In the genomic region with DNA sequence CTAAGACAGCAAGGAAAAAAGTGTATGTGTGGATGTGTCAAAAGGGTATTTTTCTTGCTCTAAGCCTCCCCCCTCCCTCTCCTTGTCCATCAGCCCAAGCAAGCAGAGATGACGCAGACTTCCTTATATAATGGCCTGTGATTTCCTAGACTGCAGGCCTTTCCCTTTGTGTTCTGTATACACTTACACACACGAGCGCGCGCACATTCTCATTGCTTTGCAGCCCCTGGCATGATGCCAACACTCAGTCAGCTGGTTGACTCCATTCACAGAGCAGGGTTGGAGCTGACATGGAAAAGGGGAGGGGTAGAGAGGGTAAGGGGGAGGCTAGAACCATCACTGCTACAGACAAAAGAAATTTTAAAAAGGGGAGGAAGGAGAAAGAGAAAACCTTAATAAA, we compare ENCODE assay signal across 8 cellular contexts. TPM values are rescaled to one million over a fixed set of nuclear protein-coding genes. Genes with fewer than 3 reads are reported as not detected.
A peak's percentile ranks its signal among the peaks of the same experiment; 100 is the strongest.
DNase-seq lines count a peak whose midpoint lies in the region; ATAC-seq and TF ChIP-seq lines count a peak whose summit lies in the region.

No MANE protein-coding gene starts in this region.

- no peak for ATAC-seq in HG02588 (IDR thresholded peaks at IDR 0.05; ENCODE audit: unreplicated experiment)
- no peak for ATAC-seq in GM19455 (IDR thresholded peaks at IDR 0.05; ENCODE audit: unreplicated experiment)

- H3K9me3 ChIP-seq in neuron (ENCODE audit: low read length) (no peaks in the 10 kb centered on the region), vagina (no peaks in the 10 kb centered on the region)

- H3K4me3 ChIP-seq in fibroblast of villous mesenchyme (ENCODE audit: low read depth, low read length) (peak overlapping the region; percentile 46), neuron (ENCODE audit: low read length) (peak overlapping the region; percentile 29), vagina (no peak overlapping the region)

- no peak for TF ChIP-seq CTCF in fibroblast of villous mesenchyme (IDR thresholded peaks at IDR 0.05; ENCODE audit: insufficient read depth, low read depth, low read length)
- no peak for TF ChIP-seq CTCF in vagina (IDR thresholded peaks at IDR 0.05)

- peaks cover 37% of the 10 kb centered on the region for H3K4me1 ChIP-seq in neuron (ENCODE audit: insufficient read depth, low read length)
- peaks cover 31% of the 10 kb centered on the region for H3K4me1 ChIP-seq in vagina

- H3K36me3 ChIP-seq in neuron (ENCODE audit: insufficient read depth, low read length), result no peaks in the 10 kb centered on the region
- no peaks in the 10 kb centered on the region for H3K36me3 ChIP-seq in vagina

- peak overlapping the region; percentile 39 for H3K27ac ChIP-seq in vagina

- H2AFZ ChIP-seq in neuron (ENCODE audit: low read depth, low read length), result no peak overlapping the region

- TF ChIP-seq POLR2A in vagina (IDR thresholded peaks at IDR 0.05), result no peak

- peak; percentile 61 for DNase-seq in DMS 273 treated with DMSO at 0.1 percent for 48 hours (lab: John Stamatoyannopoulos, UW)
- peak; percentile 100 for DNase-seq in NCI-H2081 (lab: John Stamatoyannopoulos, UW)
- peak; percentile 19 for DNase-seq in activated CD8-positive, alpha-beta memory T cell treated with anti-CD3 and anti-CD28 coated beads, Interleukin-2, amount 50 U/mL, for 1 hour (ENCODE audit: extremely low read depth)
- peak; percentile 90 for DNase-seq in fibroblast of villous mesenchyme (ENCODE audit: low read depth)
- DNase-seq in vagina (ENCODE audit: extremely low spot score in 2 of 2), result no peak

- intact Hi-C loops in vagina (cut with DNase I), result no loop called here

- H3K27me3 ChIP-seq in neuron (ENCODE audit: insufficient read depth, low read length), result no peaks in the 10 kb centered on the region
- H3K27me3 ChIP-seq in vagina, result no peaks in the 10 kb centered on the region

RNA-seq across cellular contexts. Expression of gene GATAD2B, which starts 41.8 kb away (rescaled TPM):
- total RNA-seq in fibroblast of villous mesenchyme (6.8 and 8.6 TPM in 2 replicates), vagina (24.1 TPM)

Comparison
In these comparisons a context has a peak if more than half of its experiments do, and no peak if none do; other contexts are left out.
1. DNase-seq: peak in DMS 273 treated with DMSO at 0.1 percent for 48 hours (single experiment), NCI-H2081 (2 of 2), activated CD8-positive, alpha-beta memory T cell treated with anti-CD3 and anti-CD28 coated beads, Interleukin-2, amount 50 U/mL, for 1 hour (single experiment) and fibroblast of villous mesenchyme (single experiment); none in vagina (0 of 2).
2. H3K4me3 ChIP-seq: peak in fibroblast of villous mesenchyme (single experiment) and neuron (single experiment); none in vagina (0 of 2).